1 cellular context compared by ENCODE assay signal in genomic region chr17:63966646-63967265, GRCh38.
TF ChIP-seq lines count a peak whose summit lies in the region.

No MANE protein-coding gene starts in this region.

TF ChIP-seq in GM12878, 131 proteins besides CTCF, POLR2A, EP300 and RAD21:
- TF ChIP-seq SRF (IDR thresholded peaks at IDR 0.05; ENCODE audit: low read depth in 2 of 2, low read length in 2 of 2) (no peak), HDAC6 (IDR thresholded peaks at IDR 0.05; ENCODE audit: unreplicated experiment) (no peak), GABPA (IDR thresholded peaks at IDR 0.05; ENCODE audit: low read depth) (no peak), ZSCAN29 (IDR thresholded peaks at IDR 0.05) (no peak), BHLHE40 (IDR thresholded peaks at IDR 0.05; ENCODE audit: borderline replicate concordance in 1 of 2, low read depth in 2 of 2, low read length in 1 of 2) (peak; percentile 31 to 53; a peak in 1 of 4 replicates), MLLT1 (IDR thresholded peaks at IDR 0.05) (0 out of 2 replicates have a peak, but pooled peaks have one; percentile 21), ZBED1 (IDR thresholded peaks at IDR 0.05; ENCODE audit: borderline replicate concordance) (no peak), BCL3 (IDR thresholded peaks at IDR 0.05; ENCODE audit: borderline replicate concordance, insufficient read depth, low read depth, low read length, poor library complexity, severe bottlenecking) (peak; percentile 25), STAT1 (conservative IDR thresholded peaks at IDR 0.05) (no peak), ZNF274 (IDR thresholded peaks at IDR 0.05; ENCODE audit: insufficient read depth, insufficient read length) (no peak), RUNX3 (IDR thresholded peaks at IDR 0.05; ENCODE audit: low read length) (peak; percentile 52), POU2F2 (IDR thresholded peaks at IDR 0.05; ENCODE audit: borderline replicate concordance, low read depth, low read length) (peak; percentile 14; the same call in 1 of the 3 replicates), CBX5 (IDR thresholded peaks at IDR 0.05; ENCODE audit: low read depth) (no peak), RELB (IDR thresholded peaks at IDR 0.05; ENCODE audit: low read depth) (0 out of 2 replicates have a peak, but pooled peaks have one; percentile 13), ZBTB11 (CRISPR knock-in tag; IDR thresholded peaks at IDR 0.05) (no peak), PML (IDR thresholded peaks at IDR 0.05; ENCODE audit: low read length) (no peak), HDGF (IDR thresholded peaks at IDR 0.05) (0 out of 2 replicates have a peak, but pooled peaks have one; percentile 40), YY1 (IDR thresholded peaks at IDR 0.05; ENCODE audit: low read depth, low read length) (no peak), BCLAF1 (IDR thresholded peaks at IDR 0.05) (no peak), ATF7 (IDR thresholded peaks at IDR 0.05; ENCODE audit: low read depth) (peak; percentile 41; the same call in 1 of the 2 replicates), NBN (IDR thresholded peaks at IDR 0.05) (peak; percentile 82), NR2F1 (conservative IDR thresholded peaks at IDR 0.05) (0 out of 2 replicates have a peak, but pooled peaks have one; percentile 32), ZNF384 (IDR thresholded peaks at IDR 0.05; ENCODE audit: borderline replicate concordance, low read depth, low read length) (peak; percentile 20; the same call in 1 of the 2 replicates), EZH2 (IDR thresholded peaks at IDR 0.05; ENCODE audit: borderline replicate concordance, control insufficient read depth, low read depth, low read length) (no peak), MEF2B (IDR thresholded peaks at IDR 0.05; ENCODE audit: partially characterized antibody, poor library complexity, severe bottlenecking) (peak; percentile 39)
TF ChIP-seq in GM12878: peak in this region for 12.
